ENCODE assay signal across 1 cellular context in the genomic region with DNA sequence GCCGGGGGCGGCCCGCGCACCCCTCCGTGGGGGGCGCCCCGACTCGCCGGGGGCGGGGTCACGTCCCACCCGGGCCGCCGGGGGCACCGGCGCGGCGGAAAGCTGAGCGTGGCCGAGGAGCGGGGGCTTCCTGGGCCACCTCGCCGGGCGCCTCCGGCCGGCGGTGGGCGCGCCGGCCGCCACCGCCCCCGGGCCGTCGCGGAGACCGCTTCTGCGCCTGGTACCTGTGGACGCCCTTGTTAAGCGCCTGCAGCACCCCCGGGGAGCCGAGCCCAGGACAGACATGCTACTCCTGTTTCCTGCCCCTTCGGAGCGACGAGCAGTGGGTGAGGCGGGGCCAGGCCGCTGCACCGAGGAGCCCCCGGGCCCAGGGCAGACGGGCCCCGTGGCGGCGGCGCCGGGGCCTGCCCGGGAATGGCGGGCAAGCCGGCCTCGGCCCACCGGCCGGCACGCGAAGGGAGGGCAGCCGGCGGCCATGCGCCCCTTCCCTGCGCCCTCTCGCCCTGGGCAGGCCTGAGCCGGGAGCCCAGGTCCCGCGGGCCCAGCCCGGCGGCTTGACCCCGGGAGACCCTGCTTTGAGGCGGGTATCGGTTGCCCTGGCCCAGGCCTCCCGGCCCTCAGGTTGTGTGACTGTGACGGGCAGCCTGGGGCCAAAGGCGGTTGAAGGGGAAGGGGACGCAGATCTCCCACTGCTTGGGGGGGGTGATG.
TF ChIP-seq lines count a peak whose summit lies in the region.

No MANE protein-coding gene starts in this region.

TF ChIP-seq in HepG2, 621 proteins besides CTCF, POLR2A, EP300 and RAD21 (continued from another document):
- TF ChIP-seq, protein P1, sequence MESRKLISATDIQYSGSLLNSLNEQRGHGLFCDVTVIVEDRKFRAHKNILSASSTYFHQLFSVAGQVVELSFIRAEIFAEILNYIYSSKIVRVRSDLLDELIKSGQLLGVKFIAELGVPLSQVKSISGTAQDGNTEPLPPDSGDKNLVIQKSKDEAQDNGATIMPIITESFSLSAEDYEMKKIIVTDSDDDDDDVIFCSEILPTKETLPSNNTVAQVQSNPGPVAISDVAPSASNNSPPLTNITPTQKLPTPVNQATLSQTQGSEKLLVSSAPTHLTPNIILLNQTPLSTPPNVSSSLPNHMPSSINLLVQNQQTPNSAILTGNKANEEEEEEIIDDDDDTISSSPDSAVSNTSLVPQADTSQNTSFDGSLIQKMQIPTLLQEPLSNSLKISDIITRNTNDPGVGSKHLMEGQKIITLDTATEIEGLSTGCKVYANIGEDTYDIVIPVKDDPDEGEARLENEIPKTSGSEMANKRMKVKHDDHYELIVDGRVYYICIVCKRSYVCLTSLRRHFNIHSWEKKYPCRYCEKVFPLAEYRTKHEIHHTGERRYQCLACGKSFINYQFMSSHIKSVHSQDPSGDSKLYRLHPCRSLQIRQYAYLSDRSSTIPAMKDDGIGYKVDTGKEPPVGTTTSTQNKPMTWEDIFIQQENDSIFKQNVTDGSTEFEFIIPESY (CRISPR knock-in tag; IDR thresholded peaks at IDR 0.05): peak; percentile 28; the same call in 1 of the 2 replicates
